Comparison of ENCODE assay signal across 1 cellular context in the genomic region with DNA sequence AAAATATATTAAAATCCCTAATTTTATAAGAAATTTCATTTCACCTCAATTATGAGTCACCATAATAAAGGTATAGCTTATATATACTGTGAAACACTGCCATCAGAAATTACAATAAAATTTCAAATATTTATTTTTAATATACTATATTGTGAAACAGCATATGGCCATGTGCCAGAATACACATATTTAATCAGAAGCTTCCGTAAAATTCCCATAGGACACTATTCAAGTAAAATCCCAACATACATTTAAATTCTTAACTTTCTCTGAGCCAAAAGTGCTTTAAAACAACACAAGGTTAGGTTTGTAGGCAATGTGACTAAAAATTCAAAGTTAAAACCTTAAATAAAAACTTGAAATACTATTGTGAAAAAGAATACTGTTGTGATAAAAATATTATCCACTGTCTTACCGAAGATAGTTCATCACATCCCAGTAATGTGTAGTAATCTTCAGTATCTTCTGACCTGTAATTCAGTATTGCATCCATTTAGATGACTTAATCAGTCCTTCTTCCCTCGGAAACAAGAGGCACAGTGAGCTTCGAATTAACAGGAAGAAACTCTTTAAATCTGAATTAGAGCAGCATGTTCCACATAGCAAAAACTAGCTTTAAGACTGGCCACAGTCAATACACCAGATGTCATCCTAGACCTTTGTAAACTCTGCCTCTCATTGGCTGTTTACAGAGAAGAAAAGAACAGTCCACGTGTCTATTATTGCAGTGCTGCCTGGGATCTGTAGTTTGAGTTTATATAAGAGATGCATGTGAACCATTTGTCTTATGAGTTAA.
TF ChIP-seq lines count a peak whose summit lies in the region.

A gene (minus strand): TSS at position 670 of the 796 bp plus-strand sequence. CDS start 177 bp downstream, at position 493.

TF ChIP-seq in H1, 55 proteins besides CTCF, POLR2A, EP300 and RAD21:
- TF ChIP-seq, protein P1, sequence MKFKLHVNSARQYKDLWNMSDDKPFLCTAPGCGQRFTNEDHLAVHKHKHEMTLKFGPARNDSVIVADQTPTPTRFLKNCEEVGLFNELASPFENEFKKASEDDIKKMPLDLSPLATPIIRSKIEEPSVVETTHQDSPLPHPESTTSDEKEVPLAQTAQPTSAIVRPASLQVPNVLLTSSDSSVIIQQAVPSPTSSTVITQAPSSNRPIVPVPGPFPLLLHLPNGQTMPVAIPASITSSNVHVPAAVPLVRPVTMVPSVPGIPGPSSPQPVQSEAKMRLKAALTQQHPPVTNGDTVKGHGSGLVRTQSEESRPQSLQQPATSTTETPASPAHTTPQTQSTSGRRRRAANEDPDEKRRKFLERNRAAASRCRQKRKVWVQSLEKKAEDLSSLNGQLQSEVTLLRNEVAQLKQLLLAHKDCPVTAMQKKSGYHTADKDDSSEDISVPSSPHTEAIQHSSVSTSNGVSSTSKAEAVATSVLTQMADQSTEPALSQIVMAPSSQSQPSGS (IDR thresholded peaks at IDR 0.05; ENCODE audit: low read length) = no peak
- TF ChIP-seq RNF2 (IDR thresholded peaks at IDR 0.05; ENCODE audit: borderline replicate concordance, low read depth, low read length, missing control alignments, poor library complexity, severe bottlenecking) (no peak), BRCA1 (IDR thresholded peaks at IDR 0.05; ENCODE audit: low read depth, low read length) (no peak), SP4 (IDR thresholded peaks at IDR 0.05; ENCODE audit: low read length) (no peak), ZNF274 (IDR thresholded peaks at IDR 0.05; ENCODE audit: borderline replicate concordance, extremely low read depth, low read length) (no peak), SIX5 (IDR thresholded peaks at IDR 0.05; ENCODE audit: low read depth, low read length) (peak; percentile 41; the same call in 1 of the 2 replicates), EGR1 (IDR thresholded peaks at IDR 0.05; ENCODE audit: borderline replicate concordance, low read depth, low read length) (no peak)
- TF ChIP-seq, protein P2, sequence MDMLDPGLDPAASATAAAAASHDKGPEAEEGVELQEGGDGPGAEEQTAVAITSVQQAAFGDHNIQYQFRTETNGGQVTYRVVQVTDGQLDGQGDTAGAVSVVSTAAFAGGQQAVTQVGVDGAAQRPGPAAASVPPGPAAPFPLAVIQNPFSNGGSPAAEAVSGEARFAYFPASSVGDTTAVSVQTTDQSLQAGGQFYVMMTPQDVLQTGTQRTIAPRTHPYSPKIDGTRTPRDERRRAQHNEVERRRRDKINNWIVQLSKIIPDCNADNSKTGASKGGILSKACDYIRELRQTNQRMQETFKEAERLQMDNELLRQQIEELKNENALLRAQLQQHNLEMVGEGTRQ (IDR thresholded peaks at IDR 0.05; ENCODE audit: low read length) = peak; percentile 72
